18 cellular contexts compared by ENCODE assay signal in genomic region chr15:80176443-80176842, GRCh38. TPM values are rescaled to one million over a fixed set of nuclear protein-coding genes. Genes with fewer than 3 reads are reported as not detected.
DNase-seq lines count a peak whose midpoint lies in the region; ATAC-seq and TF ChIP-seq lines count a peak whose summit lies in the region.
"Had no signal": no experiment of that assay in that cellular context is flagged by ENCODE, and none has a peak within 500 bp of the region (broad histone marks: within the 10 kb centered on the region; RNA-seq: fewer than 3 reads in every experiment).

No MANE protein-coding gene starts in this region.

- dilution Hi-C loops in IMR-90 (cut with HindIII; ENCODE audit: low sequenced_read_pairs, unreplicated experiment): no loop called here

- H3K18ac ChIP-seq in IMR-90 (ENCODE audit: low read depth, low read length): no peak overlapping the region

- in situ Hi-C loops in IMR-90 (cut with MboI; ENCODE audit: low sequenced_read_pairs): loop anchor here (10.0 kb wide), 1 partner anchor 272 kb away; no protein-coding TSS in a partner anchor

- H4K5ac ChIP-seq in IMR-90 (ENCODE audit: low read depth, low read length): no peak overlapping the region

- no peak overlapping the region for H2AK9ac ChIP-seq in IMR-90 (replicated peaks; ENCODE audit: low read depth, low read length, poor library complexity)

- no peak overlapping the region for H3K4me2 ChIP-seq in IMR-90 (ENCODE audit: low read depth, low read length)
- H3K4me2 ChIP-seq: KMS-11 had no signal

- H3K27me3 ChIP-seq in IMR-90 (ENCODE audit: control insufficient read depth, insufficient read depth, low read length) (no peaks in the 10 kb centered on the region), stomach (no peaks in the 10 kb centered on the region), H7 (ENCODE audit: control insufficient read depth, insufficient read depth, low read length) (no peaks in the 10 kb centered on the region)
- H3K27me3 ChIP-seq: SJCRH30 had no signal

- H2AFZ ChIP-seq in IMR-90 (replicated peaks; ENCODE audit: low read length, poor library complexity): no peak overlapping the region

- no peak overlapping the region for H3K56ac ChIP-seq in IMR-90 (ENCODE audit: extremely low read depth, insufficient read depth, low read length)

- CTCF ChIA-PET in IMR-90 (lab: Yijun Ruan, JAX): no interaction called here

- no peak overlapping the region for H2BK120ac ChIP-seq in IMR-90 (ENCODE audit: low read depth, low read length)

- no peak overlapping the region for H2BK20ac ChIP-seq in IMR-90 (ENCODE audit: low read depth, low read length)

- ATAC-seq in IMR-90 (ENCODE audit: low read depth) (no peak), left lobe of liver (peak; percentile 56), GM21381 (IDR thresholded peaks at IDR 0.05; ENCODE audit: unreplicated experiment) (no peak)
- ATAC-seq: GM12878, Panc1 had no signal

- no TSS peak for BruUV-seq in IMR-90 (replicated peaks; lab: Mats Ljungman, UMichigan)

- TF ChIP-seq POLR2A in IMR-90 (IDR thresholded peaks at IDR 0.05; ENCODE audit: low read depth, low read length): no peak
- TF ChIP-seq POLR2A in stomach (IDR thresholded peaks at IDR 0.05): no peak

- H3K4me1 ChIP-seq in IMR-90 (ENCODE audit: control insufficient read depth, insufficient read depth, low read length) (peaks cover 20% of the 10 kb centered on the region), stomach (peaks cover 4 to 31% (median 13%) of the 10 kb centered on the region in 4 donors)
- H3K4me1 ChIP-seq: SJCRH30 had no signal

- intact Hi-C loops in IMR-90 (cut with micrococcal nuclease) (loop anchor here (10.0 kb wide), 1 partner anchor 252 kb away; no protein-coding TSS in a partner anchor), stomach (cut with DNase I; ENCODE audit: low total_unique reads) (no loop called here)

- H3K27ac ChIP-seq in C4-2B (peak overlapping the region; percentile 9), IMR-90 (ENCODE audit: insufficient read depth, low read length) (no peak overlapping the region), stomach (no peak overlapping the region)
- H3K27ac ChIP-seq: KMS-11, SJCRH30 had no signal

- H2BK15ac ChIP-seq in IMR-90 (ENCODE audit: low read depth, low read length): peak overlapping the region; percentile 65; the same call in 1 of the 3 replicates

- no peak overlapping the region for H3K23ac ChIP-seq in IMR-90 (ENCODE audit: low read depth, low read length)

- peaks cover 23% of the 10 kb centered on the region for H3K36me3 ChIP-seq in IMR-90 (ENCODE audit: control insufficient read depth, insufficient read depth, low read length)
- peaks cover 0 to 80% (median 37%) of the 10 kb centered on the region in 4 donors for H3K36me3 ChIP-seq in stomach
- H3K36me3 ChIP-seq in H7 (replicated peaks; ENCODE audit: control insufficient read depth, insufficient read depth, low read length): 0 out of 2 replicates have a peak, but pooled peaks cover 1% of the 10 kb centered on the region
- H3K36me3 ChIP-seq: SJCRH30 had no signal

- H4K20me1 ChIP-seq in IMR-90 (ENCODE audit: insufficient read depth, low read length): 0 out of 2 replicates have a peak, but pooled peaks cover 8% of the 10 kb centered on the region

- H3K14ac ChIP-seq in IMR-90 (replicated peaks; ENCODE audit: low read depth, low read length): no peak overlapping the region

- TF ChIP-seq CTCF in C4-2B (conservative IDR thresholded peaks at IDR 0.05): no peak
- no peak for TF ChIP-seq CTCF in IMR-90 (conservative IDR thresholded peaks at IDR 0.05; ENCODE audit: low read depth, low read length)
- no peak for TF ChIP-seq CTCF in stomach (IDR thresholded peaks at IDR 0.05)

- no peak overlapping the region for H2BK5ac ChIP-seq in IMR-90 (ENCODE audit: low read depth, low read length, poor library complexity, severe bottlenecking)

- H3K4me3 ChIP-seq in IMR-90 (ENCODE audit: insufficient read depth, low read depth, low read length) (no peak overlapping the region), stomach (no peak overlapping the region), H7 (ENCODE audit: insufficient read depth, low read depth, low read length) (no peak overlapping the region)
- H3K4me3 ChIP-seq: GM12878, SJCRH30 had no signal

- no peak for TF ChIP-seq EP300 in stomach (IDR thresholded peaks at IDR 0.05)

- H3K9me3 ChIP-seq in IMR-90 (ENCODE audit: control insufficient read depth, insufficient read depth, low read length): no peaks in the 10 kb centered on the region; the same call in 1 of the 2 replicates
- no peaks in the 10 kb centered on the region for H3K9me3 ChIP-seq in stomach
- H3K9me3 ChIP-seq: SJCRH30 had no signal

- no peak overlapping the region for H3K9ac ChIP-seq in IMR-90 (ENCODE audit: low read depth, low read length)
- H3K9ac ChIP-seq: KMS-11 had no signal

- H2AK5ac ChIP-seq in IMR-90 (ENCODE audit: low read depth, low read length): peak overlapping the region; percentile 59

- WGBS in IMR-90 (ENCODE audit: extremely low coverage in 2 of 2, insufficient read length in 1 of 2), 2 experiments: 100% methylated on average over 2 of the region's 6 CpGs; no CpG with 5 or more reads in 1 of the 2 experiments
- WGBS in stomach, 5 donors: 36 to 63% (median 59%) methylated on average over 6 of the region's 6 CpGs

- H3K4ac ChIP-seq in IMR-90 (ENCODE audit: low read depth, low read length): no peak overlapping the region

- TF ChIP-seq RAD21 in IMR-90 (IDR thresholded peaks at IDR 0.05; ENCODE audit: low read length): no peak

- peaks cover 33% of the 10 kb centered on the region for H3K9me1 ChIP-seq in IMR-90 (ENCODE audit: insufficient read depth, low read length)

- peaks cover 3 to 25% of the 10 kb centered on the region in 2 experiments for H3K79me1 ChIP-seq in IMR-90 (ENCODE audit: low read depth in 1 of 2, low read length in 2 of 2)

- POLR2A ChIA-PET in IMR-90 (lab: Charles Lee; ENCODE audit: unreplicated experiment): no interaction called here

- H4K91ac ChIP-seq in IMR-90 (ENCODE audit: insufficient read depth, low read depth, low read length): no peak overlapping the region

- DNase-seq in IMR-90 (no peak), left lobe of liver (ENCODE audit: low spot score) (peak; percentile 95), stomach (peak; percentile 64), H7 (no peak), amygdala (lab: John Stamatoyannopoulos, UW) (no peak)
- DNase-seq: CD4-positive, alpha-beta T cell; COR-L47; DMS 273 treated with DMSO at 0.1 percent for 48 hours; DND-41; NCI-H1105 treated with DMSO at 0.1 percent for 48 hours; NCI-H446; NCI-H526; SJCRH30 had no signal

- H4K8ac ChIP-seq in IMR-90 (ENCODE audit: low read depth in 2 of 2, low read length in 2 of 2): no peak overlapping the region

TF ChIP-seq in IMR-90, 13 proteins besides CTCF, POLR2A, EP300 and RAD21:
- TF ChIP-seq CEBPB (IDR thresholded peaks at IDR 0.05; ENCODE audit: low read depth, low read length): no peak
- TF ChIP-seq RFX5 (IDR thresholded peaks at IDR 0.05; ENCODE audit: low read depth, low read length): no peak
- TF ChIP-seq CHD1 (IDR thresholded peaks at IDR 0.05; ENCODE audit: low read depth, low read length): no peak
- TF ChIP-seq SMC3 (IDR thresholded peaks at IDR 0.05; ENCODE audit: low read depth, low read length): no peak
- no peak for TF ChIP-seq ELK1 (IDR thresholded peaks at IDR 0.05; ENCODE audit: borderline replicate concordance, low read depth, low read length)
- no peak for TF ChIP-seq USF2 (IDR thresholded peaks at IDR 0.05; ENCODE audit: low read depth, low read length)
- no peak for TF ChIP-seq MAFK (IDR thresholded peaks at IDR 0.05; ENCODE audit: low read depth, low read length)
- no peak for TF ChIP-seq NFE2L2 (IDR thresholded peaks at IDR 0.05; ENCODE audit: low read depth, low read length)
- TF ChIP-seq RCOR1 (IDR thresholded peaks at IDR 0.05; ENCODE audit: insufficient replicate concordance, low read length): no peak
- no peak for TF ChIP-seq FOS (IDR thresholded peaks at IDR 0.05; ENCODE audit: low read depth, low read length)
- TF ChIP-seq MAZ (IDR thresholded peaks at IDR 0.05; ENCODE audit: borderline replicate concordance, low read depth, low read length): no peak

RNA-seq across cellular contexts. Expression of gene FAH, which starts 23.6 kb away (rescaled TPM):
- total RNA-seq in IMR-90 (2012; rRNA removed): 36.9 and 48.6 TPM in 2 replicates
- polyA plus RNA-seq in IMR-90 (2012; rRNA removed): 43.1 and 50.6 TPM in 2 replicates
- polyA plus RNA-seq in IMR-90 (2012; cell fraction: cytosol; rRNA removed): 45.3 and 59.7 TPM in 2 replicates
- 75.0 and 78.4 TPM in 2 replicates for polyA plus RNA-seq in IMR-90 (2012; cell fraction: nucleus; rRNA removed; ENCODE audit: low replicate concordance)
- 215 TPM for total RNA-seq in left lobe of liver
- total RNA-seq in stomach: 10 to 100 TPM in 4 of 5 donors, 1 to 10 TPM in 1; 7.6 to 40.6 (median 14.3) TPM
- polyA plus RNA-seq in stomach: 10 to 100 TPM; 18.2 to 24.3 (median 20.7) TPM
- 17.6 and 21.4 TPM in 2 replicates for total RNA-seq in H7 (2014; rRNA removed; shearing (Covaris generic))

Comparison
In these comparisons a context has a peak if more than half of its experiments do, and no peak if none do; other contexts are left out.
1. DNase-seq: peak in left lobe of liver (single experiment) and stomach (single experiment); none in IMR-90 (single experiment), H7 (single experiment) and amygdala (0 of 56).